Comparison of ENCODE assay signal across 10 cellular contexts in genomic region chr15:37764733-37765191, GRCh38.
DNase-seq lines count a peak whose midpoint lies in the region; ATAC-seq and TF ChIP-seq lines count a peak whose summit lies in the region.
"Had no signal": no experiment of that assay in that cellular context is flagged by ENCODE, and none has a peak within 500 bp of the region (broad histone marks: within the 10 kb centered on the region; RNA-seq: fewer than 3 reads in every experiment).

No MANE protein-coding gene starts in this region.

- H3K27ac Mint-ChIP-seq in stimulated activated naive B cell treated with anti-CD40 and anti-IgM and Interleukin-4, amounts not matched to agents 10 μg/mL and 1 μg/mL and 100 μg/mL, for 72 hours: no peak overlapping the region
- H3K27ac Mint-ChIP-seq: stimulated activated naive CD8-positive, alpha-beta T cell treated with anti-CD3 and anti-CD28 coated beads, Interleukin-15, Interleukin-2, amounts not matched to agents 100 ng/mL and 50 ng/mL, for 24 hours had no signal

- H3K27me3 Mint-ChIP-seq in stimulated activated naive B cell treated with anti-CD40 and anti-IgM and Interleukin-4, amounts not matched to agents 10 μg/mL and 1 μg/mL and 100 μg/mL, for 72 hours: no peaks in the 10 kb centered on the region
- H3K27me3 Mint-ChIP-seq: stimulated activated naive CD8-positive, alpha-beta T cell treated with anti-CD3 and anti-CD28 coated beads, Interleukin-15, Interleukin-2, amounts not matched to agents 100 ng/mL and 50 ng/mL, for 24 hours had no signal

- no peak overlapping the region for H3K27ac ChIP-seq in adrenal gland

- no peaks in the 10 kb centered on the region for H3K36me3 Mint-ChIP-seq in stimulated activated naive B cell treated with anti-CD40 and anti-IgM and Interleukin-4, amounts not matched to agents 10 μg/mL and 1 μg/mL and 100 μg/mL, for 72 hours

- 41 to 51% (median 47%) methylated on average over 3 of the region's 3 CpGs for WGBS in adrenal gland, 4 donors

- peaks cover 8 to 27% of the 10 kb centered on the region in 2 donors for H3K4me1 Mint-ChIP-seq in stimulated activated naive B cell treated with anti-CD40 and anti-IgM and Interleukin-4, amounts not matched to agents 10 μg/mL and 1 μg/mL and 100 μg/mL, for 72 hours

- intact Hi-C loops in adrenal gland (cut with DNase I): no loop called here

- no peak overlapping the region for H3K4me3 ChIP-seq in adrenal gland
- H3K4me3 ChIP-seq: BLaER1 treated with 17β-estradiol and CSF1 and Interleukin-3, amounts not matched to agents 10 nM and 100 nM had no signal

- H3K36me3 ChIP-seq in adrenal gland (replicated peaks in 1 of 2): no peaks in the 10 kb centered on the region
- H3K36me3 ChIP-seq: BLaER1 treated with 17β-estradiol and CSF1 and Interleukin-3, amounts not matched to agents 10 nM and 100 nM had no signal

- no peaks in the 10 kb centered on the region for H3K9me3 Mint-ChIP-seq in stimulated activated naive B cell treated with anti-CD40 and anti-IgM and Interleukin-4, amounts not matched to agents 10 μg/mL and 1 μg/mL and 100 μg/mL, for 72 hours
- H3K9me3 Mint-ChIP-seq: stimulated activated naive CD8-positive, alpha-beta T cell treated with anti-CD3 and anti-CD28 coated beads, Interleukin-15, Interleukin-2, amounts not matched to agents 100 ng/mL and 50 ng/mL, for 24 hours had no signal

- no peaks in the 10 kb centered on the region for H3K9me3 ChIP-seq in adrenal gland (replicated peaks in 1 of 3)
- H3K9me3 ChIP-seq: BLaER1 treated with 17β-estradiol and CSF1 and Interleukin-3, amounts not matched to agents 10 nM and 100 nM had no signal

- peak; percentile 44 to 67 (median 55) for TF ChIP-seq CTCF in adrenal gland (IDR thresholded peaks at IDR 0.05)

- no peaks in the 10 kb centered on the region for H3K27me3 ChIP-seq in adrenal gland
- H3K27me3 ChIP-seq: BLaER1 treated with 17β-estradiol and CSF1 and Interleukin-3, amounts not matched to agents 10 nM and 100 nM had no signal

- H3K4me3 Mint-ChIP-seq in stimulated activated naive B cell treated with anti-CD40 and anti-IgM and Interleukin-4, amounts not matched to agents 10 μg/mL and 1 μg/mL and 100 μg/mL, for 72 hours: no peak overlapping the region
- H3K4me3 Mint-ChIP-seq: stimulated activated naive CD8-positive, alpha-beta T cell treated with anti-CD3 and anti-CD28 coated beads, Interleukin-15, Interleukin-2, amounts not matched to agents 100 ng/mL and 50 ng/mL, for 24 hours had no signal

- peaks cover 0 to 8% of the 10 kb centered on the region in 2 donors for H3K4me1 ChIP-seq in adrenal gland (replicated peaks in 1 of 2)

- ATAC-seq in GM21423 (IDR thresholded peaks at IDR 0.05; ENCODE audit: unreplicated experiment): peak; percentile 67
- peak; percentile 82 to 88 for ATAC-seq in stimulated activated naive B cell treated with anti-CD40 and anti-IgM and Interleukin-4, amounts not matched to agents 10 μg/mL and 1 μg/mL and 100 μg/mL, for 72 hours (replicated peaks)

- DNase-seq in NCI-H1436 (lab: John Stamatoyannopoulos, UW) (peak; percentile 26), NCI-H1436 treated with DMSO at 0.1 percent for 48 hours (lab: John Stamatoyannopoulos, UW) (no peak), NCI-H1092 (lab: John Stamatoyannopoulos, UW) (peak; percentile 42), adrenal gland (peak in 6 of 7 donors; percentile 18 to 45 (median 32)), iris pigment epithelial cell (ENCODE audit: low read depth) (peak; percentile 80), anterior cingulate cortex (lab: John Stamatoyannopoulos, UW) (no peak)
- DNase-seq in stimulated activated naive B cell treated with anti-CD40 and anti-IgM and Interleukin-4, amounts not matched to agents 10 μg/mL and 1 μg/mL and 100 μg/mL, for 72 hours: peak; percentile 15

- no peak for TF ChIP-seq POLR2A in adrenal gland (IDR thresholded peaks at IDR 0.05)

Comparison
In these comparisons a context has a peak if more than half of its experiments do, and no peak if none do; other contexts are left out.
1. DNase-seq: peak in NCI-H1436 (single experiment), NCI-H1092 (single experiment), adrenal gland (6 of 7), iris pigment epithelial cell (single experiment) and stimulated activated naive B cell treated with anti-CD40 and anti-IgM and Interleukin-4, amounts not matched to agents 10 μg/mL and 1 μg/mL and 100 μg/mL, for 72 hours (single experiment); none in NCI-H1436 treated with DMSO at 0.1 percent for 48 hours (single experiment) and anterior cingulate cortex (0 of 58).